In genomic region chr17:2202996-2203575, GRCh38 we compare ENCODE assay signal across 17 cellular contexts.
DNase-seq lines count a peak whose midpoint lies in the region; ATAC-seq and TF ChIP-seq lines count a peak whose summit lies in the region.
"Had no signal": no experiment of that assay in that cellular context is flagged by ENCODE, and none has a peak within 500 bp of the region (broad histone marks: within the 10 kb centered on the region; RNA-seq: fewer than 3 reads in every experiment).

No MANE protein-coding gene starts in this region.

- in situ Hi-C loops in transverse colon (cut with MboI; ENCODE audit: low pct_ligation_motif_present in 1 of 4, low pct_unique_long_range_greater_than_20kb in 1 of 4, low sequenced_read_pairs in 3 of 4) = no loop called here

- intact Hi-C loops in left ventricle myocardium superior (cut with micrococcal nuclease) (no loop called here), transverse colon (cut with DNase I; ENCODE audit: low total_unique reads) (no loop called here)

- no peaks in the 10 kb centered on the region for H3K36me3 ChIP-seq in thoracic aorta
- no peaks in the 10 kb centered on the region for H3K36me3 ChIP-seq in transverse colon
- H3K36me3 ChIP-seq: lower lobe of right lung had no signal

- TF ChIP-seq EP300 in transverse colon (IDR thresholded peaks at IDR 0.05; ENCODE audit: low read depth) = no peak

- DNase-seq in activated naive CD8-positive, alpha-beta T cell treated with anti-CD3 and anti-CD28 coated beads for 36 hours = no peak
- DNase-seq in activated naive CD8-positive, alpha-beta T cell treated with anti-CD3 and anti-CD28 coated beads, Interleukin-2, amount 50 U/mL, for 24 hours = no peak
- no peak for DNase-seq in activated CD8-positive, alpha-beta T cell treated with anti-CD3 and anti-CD28 coated beads, Interleukin-2, amount 10 ng/mL, durations not matched to agents 7 days and 5 days
- DNase-seq in left ventricle myocardium superior (no peak), thoracic aorta (ENCODE audit: low spot score) (no peak), transverse colon (no peak)
- no peak for DNase-seq in stimulated activated CD4-positive, alpha-beta T cell treated with anti-CD3 and anti-CD28 coated beads, Interleukin-12 subunit alpha, Interleukin-12 subunit beta, amount 100 ng/mL, for 4 hours
- DNase-seq: activated effector memory CD4-positive, alpha-beta T cell treated with Interleukin-2 at 50 U/mL for 16 hours; DMS53; effector CD8-positive, alpha-beta T cell; glutamatergic neuron; H9; lower lobe of right lung; NCI-H2107; NCI-H526 treated with DMSO at 0.1 percent for 48 hours; stimulated activated CD4-positive, alpha-beta T cell treated with anti-CD3 and anti-CD28 coated beads, Interleukin-1b, Interleukin-23, amount 100 ng/mL, for 48 hours had no signal

- CTCF ChIA-PET in activated CD8-positive, alpha-beta T cell treated with anti-CD3 and anti-CD28 coated beads, Interleukin-2, amount 10 ng/mL, durations not matched to agents 7 days and 5 days (lab: Charles Lee) = interaction anchor here (1.4 to 3.4 kb wide), 4 partner anchors 11 to 148 kb away, joined by 4 to 17 read pairs (median 10); partner anchors contain the start of gene HIC1

- H3K36me3 Mint-ChIP-seq in activated naive CD8-positive, alpha-beta T cell treated with anti-CD3 and anti-CD28 coated beads for 36 hours = peaks cover 7% of the 10 kb centered on the region
- H3K36me3 Mint-ChIP-seq in activated naive CD8-positive, alpha-beta T cell treated with anti-CD3 and anti-CD28 coated beads, Interleukin-2, amount 50 U/mL, for 24 hours (ENCODE audit: low read depth) = peaks cover 2% of the 10 kb centered on the region
- H3K36me3 Mint-ChIP-seq in activated CD8-positive, alpha-beta T cell treated with anti-CD3 and anti-CD28 coated beads, Interleukin-2, amount 10 ng/mL, durations not matched to agents 7 days and 5 days (ENCODE audit: low read depth) = peaks cover 32% of the 10 kb centered on the region

- no peaks in the 10 kb centered on the region for H3K9me3 Mint-ChIP-seq in activated naive CD8-positive, alpha-beta T cell treated with anti-CD3 and anti-CD28 coated beads for 36 hours
- H3K9me3 Mint-ChIP-seq in activated naive CD8-positive, alpha-beta T cell treated with anti-CD3 and anti-CD28 coated beads, Interleukin-2, amount 50 U/mL, for 24 hours = no peaks in the 10 kb centered on the region
- H3K9me3 Mint-ChIP-seq in activated CD8-positive, alpha-beta T cell treated with anti-CD3 and anti-CD28 coated beads, Interleukin-2, amount 10 ng/mL, durations not matched to agents 7 days and 5 days (ENCODE audit: insufficient read depth) = no peaks in the 10 kb centered on the region
- H3K9me3 Mint-ChIP-seq: H9 had no signal

- ATAC-seq in activated naive CD8-positive, alpha-beta T cell treated with anti-CD3 and anti-CD28 coated beads, Interleukin-2, amount 50 U/mL, for 24 hours = no peak
- ATAC-seq in activated CD8-positive, alpha-beta T cell treated with anti-CD3 and anti-CD28 coated beads, Interleukin-2, amount 10 ng/mL, durations not matched to agents 7 days and 5 days = peak; percentile 67
- ATAC-seq in left ventricle myocardium superior (peak; percentile 79), thoracic aorta (ENCODE audit: insufficient number of reproducible peaks, low FRiP score, low read depth) (no peak), GM21619 (IDR thresholded peaks at IDR 0.05; ENCODE audit: unreplicated experiment) (no peak)

- H3K27ac Mint-ChIP-seq in activated naive CD8-positive, alpha-beta T cell treated with anti-CD3 and anti-CD28 coated beads for 36 hours = peak overlapping the region; percentile 75
- H3K27ac Mint-ChIP-seq in activated naive CD8-positive, alpha-beta T cell treated with anti-CD3 and anti-CD28 coated beads, Interleukin-2, amount 50 U/mL, for 24 hours = no peak overlapping the region
- peak overlapping the region; percentile 88 for H3K27ac Mint-ChIP-seq in activated CD8-positive, alpha-beta T cell treated with anti-CD3 and anti-CD28 coated beads, Interleukin-2, amount 10 ng/mL, durations not matched to agents 7 days and 5 days
- H3K27ac Mint-ChIP-seq: H9 had no signal

- H3K27ac ChIP-seq in thoracic aorta (peak overlapping the region; percentile 10 to 36), transverse colon (no peak overlapping the region)
- H3K27ac ChIP-seq: lower lobe of right lung had no signal

- no peaks in the 10 kb centered on the region for H3K9me3 ChIP-seq in thoracic aorta
- no peaks in the 10 kb centered on the region for H3K9me3 ChIP-seq in transverse colon
- H3K9me3 ChIP-seq: lower lobe of right lung had no signal

- peaks cover 3 to 32% of the 10 kb centered on the region in 2 donors for H3K4me1 ChIP-seq in thoracic aorta (ENCODE audit: control insufficient read depth in 1 of 2, low read depth in 2 of 2)
- no peaks in the 10 kb centered on the region for H3K4me1 ChIP-seq in transverse colon

- POLR2A ChIA-PET in activated CD8-positive, alpha-beta T cell treated with anti-CD3 and anti-CD28 coated beads, Interleukin-2, amount 10 ng/mL, durations not matched to agents 7 days and 5 days (lab: Charles Lee) = interaction anchor here (0.6 to 1.0 kb wide), 2 partner anchors 14 to 151 kb away, joined by 3 read pairs; no protein-coding TSS in a partner anchor

- H3K4me3 ChIP-seq in thoracic aorta (no peak overlapping the region), transverse colon (no peak overlapping the region)
- H3K4me3 ChIP-seq: lower lobe of right lung had no signal

- H3K4me1 Mint-ChIP-seq in activated naive CD8-positive, alpha-beta T cell treated with anti-CD3 and anti-CD28 coated beads for 36 hours = peaks cover 23% of the 10 kb centered on the region
- peaks cover 16% of the 10 kb centered on the region for H3K4me1 Mint-ChIP-seq in activated naive CD8-positive, alpha-beta T cell treated with anti-CD3 and anti-CD28 coated beads, Interleukin-2, amount 50 U/mL, for 24 hours
- peaks cover 45% of the 10 kb centered on the region for H3K4me1 Mint-ChIP-seq in activated CD8-positive, alpha-beta T cell treated with anti-CD3 and anti-CD28 coated beads, Interleukin-2, amount 10 ng/mL, durations not matched to agents 7 days and 5 days (ENCODE audit: low read depth)

- H3K27me3 ChIP-seq in thoracic aorta (replicated peaks; ENCODE audit: insufficient read depth) (no peaks in the 10 kb centered on the region), transverse colon (no peaks in the 10 kb centered on the region)

- no peak for TF ChIP-seq CTCF in thoracic aorta (IDR thresholded peaks at IDR 0.05)
- TF ChIP-seq CTCF in transverse colon (IDR thresholded peaks at IDR 0.05) = no peak

- no peak for TF ChIP-seq POLR2A in transverse colon (IDR thresholded peaks at IDR 0.05)

- WGBS in transverse colon (ENCODE audit: low coverage in 1 of 2), 2 donors = 72% methylated on average over 3 of the region's 3 CpGs; no CpG with 5 or more reads in 1 of the 2 donors

- no peaks in the 10 kb centered on the region for H3K27me3 Mint-ChIP-seq in activated naive CD8-positive, alpha-beta T cell treated with anti-CD3 and anti-CD28 coated beads for 36 hours
- H3K27me3 Mint-ChIP-seq in activated naive CD8-positive, alpha-beta T cell treated with anti-CD3 and anti-CD28 coated beads, Interleukin-2, amount 50 U/mL, for 24 hours = no peaks in the 10 kb centered on the region
- no peaks in the 10 kb centered on the region for H3K27me3 Mint-ChIP-seq in activated CD8-positive, alpha-beta T cell treated with anti-CD3 and anti-CD28 coated beads, Interleukin-2, amount 10 ng/mL, durations not matched to agents 7 days and 5 days (ENCODE audit: low read depth)

- peak overlapping the region; percentile 32 for H3K4me3 Mint-ChIP-seq in activated naive CD8-positive, alpha-beta T cell treated with anti-CD3 and anti-CD28 coated beads for 36 hours
- no peak overlapping the region for H3K4me3 Mint-ChIP-seq in activated naive CD8-positive, alpha-beta T cell treated with anti-CD3 and anti-CD28 coated beads, Interleukin-2, amount 50 U/mL, for 24 hours
- H3K4me3 Mint-ChIP-seq in activated CD8-positive, alpha-beta T cell treated with anti-CD3 and anti-CD28 coated beads, Interleukin-2, amount 10 ng/mL, durations not matched to agents 7 days and 5 days = peak overlapping the region; percentile 66
- H3K4me3 Mint-ChIP-seq: H9 had no signal

Comparison
In these comparisons a context has a peak if more than half of its experiments do, and no peak if none do; other contexts are left out.
1. ATAC-seq: peak in activated CD8-positive, alpha-beta T cell treated with anti-CD3 and anti-CD28 coated beads, Interleukin-2, amount 10 ng/mL, durations not matched to agents 7 days and 5 days (single experiment) and left ventricle myocardium superior (single experiment); none in activated naive CD8-positive, alpha-beta T cell treated with anti-CD3 and anti-CD28 coated beads, Interleukin-2, amount 50 U/mL, for 24 hours (single experiment), thoracic aorta (single experiment) and GM21619 (single experiment).
2. H3K27ac ChIP-seq: peak in thoracic aorta (2 of 2); none in transverse colon (0 of 4).